In the genomic region with DNA sequence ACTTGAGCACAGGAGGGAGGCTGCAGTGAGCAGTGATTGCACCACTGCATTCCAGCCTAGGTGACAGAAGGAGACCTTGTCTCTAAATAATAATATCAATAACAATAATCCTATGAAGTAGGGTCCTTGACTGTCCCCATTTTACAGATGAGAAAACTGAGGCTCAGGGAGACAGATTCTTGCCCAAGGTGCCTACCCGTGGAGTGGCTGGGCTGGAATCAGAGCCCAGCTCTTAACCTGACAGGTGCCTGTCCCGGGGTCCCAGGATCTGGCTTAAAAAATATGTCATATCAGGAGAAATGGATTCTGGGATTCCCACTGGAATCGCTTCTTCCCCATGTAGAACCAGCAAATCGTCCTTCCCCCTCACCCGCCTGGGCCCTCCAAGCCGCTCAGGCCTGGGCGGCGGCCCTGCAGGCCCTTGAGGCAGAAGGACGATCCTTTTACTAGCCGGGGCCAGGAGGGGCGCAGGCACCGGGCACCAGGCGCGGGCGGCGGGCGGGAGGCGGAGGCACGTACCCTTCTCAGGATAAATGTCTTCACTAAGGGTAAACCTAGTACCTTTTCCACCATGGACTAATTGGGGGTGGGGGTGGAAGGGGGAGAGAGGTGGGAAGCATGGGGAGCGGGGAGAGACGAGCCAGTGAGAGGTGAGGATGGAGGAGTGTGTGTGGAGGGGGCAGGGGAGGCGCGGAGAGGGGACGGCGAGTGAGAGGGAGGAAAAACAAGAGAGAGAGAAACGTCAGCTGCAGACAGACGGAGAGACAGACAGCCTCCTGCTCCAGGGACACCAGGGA, we compare ENCODE assay signal across 17 cellular contexts.
DNase-seq lines count a peak whose midpoint lies in the region; ATAC-seq and TF ChIP-seq lines count a peak whose summit lies in the region.
"Had no signal": no experiment of that assay in that cellular context is flagged by ENCODE, and none has a peak within 500 bp of the region (broad histone marks: within the 10 kb centered on the region; RNA-seq: fewer than 3 reads in every experiment).

No MANE protein-coding gene starts in this region.

- no peaks in the 10 kb centered on the region for H3K36me3 Mint-ChIP-seq in activated CD8-positive, alpha-beta memory T cell treated with anti-CD3 and anti-CD28 coated beads, Interleukin-2, amount 10 ng/mL, durations not matched to agents 7 days and 5 days
- peaks cover 9% of the 10 kb centered on the region for H3K36me3 Mint-ChIP-seq in T-helper 17 cell (ENCODE audit: low read depth)
- no peaks in the 10 kb centered on the region for H3K36me3 Mint-ChIP-seq in stimulated activated memory B cell treated with anti-CD40 and anti-IgM and Interleukin-4, amounts not matched to agents 10 μg/mL and 1 μg/mL and 100 μg/mL, for 72 hours
- H3K36me3 Mint-ChIP-seq in Calu3 (ENCODE audit: insufficient read depth, unreplicated experiment): peaks cover 6% of the 10 kb centered on the region
- H3K36me3 Mint-ChIP-seq: activated naive CD4-positive, alpha-beta T cell treated with anti-CD3 and anti-CD28 coated beads, Interleukin-2, amount 50 U/mL, for 24 hours had no signal

- intact Hi-C loops in Calu3 (cut with micrococcal nuclease; ENCODE audit: unreplicated experiment): no loop called here

- no peak overlapping the region for H3K27ac Mint-ChIP-seq in activated CD8-positive, alpha-beta memory T cell treated with anti-CD3 and anti-CD28 coated beads, Interleukin-2, amount 10 ng/mL, durations not matched to agents 7 days and 5 days
- H3K27ac Mint-ChIP-seq in T-helper 17 cell: no peak overlapping the region
- H3K27ac Mint-ChIP-seq in stimulated activated memory B cell treated with anti-CD40 and anti-IgM and Interleukin-4, amounts not matched to agents 10 μg/mL and 1 μg/mL and 100 μg/mL, for 72 hours: no peak overlapping the region
- no peak overlapping the region for H3K27ac Mint-ChIP-seq in Calu3 (ENCODE audit: unreplicated experiment)
- H3K27ac Mint-ChIP-seq: nephron; T-helper 1 cell treated with Interleukin-12 subunit alpha and Interleukin-12 subunit beta and Interleukin-4 antibody, amounts not matched to agents 30 μg/mL and 1 μg/mL, for 36 hours had no signal

- H3K4me1 Mint-ChIP-seq in activated CD8-positive, alpha-beta memory T cell treated with anti-CD3 and anti-CD28 coated beads, Interleukin-2, amount 10 ng/mL, durations not matched to agents 7 days and 5 days: peaks cover 1% of the 10 kb centered on the region
- peaks cover 6% of the 10 kb centered on the region for H3K4me1 Mint-ChIP-seq in T-helper 17 cell
- H3K4me1 Mint-ChIP-seq in stimulated activated memory B cell treated with anti-CD40 and anti-IgM and Interleukin-4, amounts not matched to agents 10 μg/mL and 1 μg/mL and 100 μg/mL, for 72 hours: peaks cover 5% of the 10 kb centered on the region
- H3K4me1 Mint-ChIP-seq in Calu3 (ENCODE audit: low read depth, unreplicated experiment): no peaks in the 10 kb centered on the region
- H3K4me1 Mint-ChIP-seq: nephron had no signal

- ATAC-seq in activated CD8-positive, alpha-beta memory T cell treated with anti-CD3 and anti-CD28 coated beads, Interleukin-2, amount 10 ng/mL, durations not matched to agents 7 days and 5 days: peak; percentile 29
- ATAC-seq in T-helper 17 cell: no peak
- ATAC-seq in stimulated activated memory B cell treated with anti-CD40 and anti-IgM and Interleukin-4, amounts not matched to agents 10 μg/mL and 1 μg/mL and 100 μg/mL, for 72 hours: no peak

- H3K9me3 Mint-ChIP-seq in activated CD8-positive, alpha-beta memory T cell treated with anti-CD3 and anti-CD28 coated beads, Interleukin-2, amount 10 ng/mL, durations not matched to agents 7 days and 5 days (ENCODE audit: low read depth): no peaks in the 10 kb centered on the region
- peaks cover 5% of the 10 kb centered on the region for H3K9me3 Mint-ChIP-seq in stimulated activated memory B cell treated with anti-CD40 and anti-IgM and Interleukin-4, amounts not matched to agents 10 μg/mL and 1 μg/mL and 100 μg/mL, for 72 hours
- no peaks in the 10 kb centered on the region for H3K9me3 Mint-ChIP-seq in Calu3 (ENCODE audit: low read depth, unreplicated experiment)
- H3K9me3 Mint-ChIP-seq: activated naive CD4-positive, alpha-beta T cell treated with anti-CD3 and anti-CD28 coated beads, Interleukin-2, amount 50 U/mL, for 24 hours; T-helper 1 cell treated with Interleukin-12 subunit alpha and Interleukin-12 subunit beta and Interleukin-4 antibody, amounts not matched to agents 30 μg/mL and 1 μg/mL, for 36 hours had no signal

- H3K4me3 ChIP-seq in iPS-18c (ENCODE audit: insufficient read depth, low read depth, low read length): peak overlapping the region; percentile 40
- H3K4me3 ChIP-seq: A549, colonic mucosa, Peyer's patch had no signal

- CTCF ChIA-PET in activated CD8-positive, alpha-beta memory T cell treated with anti-CD3 and anti-CD28 coated beads, Interleukin-2, amount 10 ng/mL, durations not matched to agents 7 days and 5 days (lab: Charles Lee): interaction anchor here (2.6 kb wide), 1 partner anchor 10 kb away, joined by 6 read pairs; no protein-coding TSS in a partner anchor
- CTCF ChIA-PET in Calu3 (lab: Charles Lee): no interaction called here

- H3K9me3 ChIP-seq in T-helper 17 cell (ENCODE audit: control insufficient read depth, low read length, poor library complexity, severe bottlenecking) (no peaks in the 10 kb centered on the region), iPS-18c (ENCODE audit: control insufficient read depth, insufficient read depth, low read length) (no peaks in the 10 kb centered on the region)
- H3K9me3 ChIP-seq: A549, colonic mucosa, Peyer's patch had no signal

- TF ChIP-seq CTCF in Calu3 (IDR thresholded peaks at IDR 0.05; ENCODE audit: unreplicated experiment): no peak

- H3K4me3 Mint-ChIP-seq in activated CD8-positive, alpha-beta memory T cell treated with anti-CD3 and anti-CD28 coated beads, Interleukin-2, amount 10 ng/mL, durations not matched to agents 7 days and 5 days: no peak overlapping the region
- H3K4me3 Mint-ChIP-seq in T-helper 17 cell: peak overlapping the region; percentile 25
- peak overlapping the region; percentile 42 for H3K4me3 Mint-ChIP-seq in stimulated activated memory B cell treated with anti-CD40 and anti-IgM and Interleukin-4, amounts not matched to agents 10 μg/mL and 1 μg/mL and 100 μg/mL, for 72 hours
- no peak overlapping the region for H3K4me3 Mint-ChIP-seq in Calu3 (ENCODE audit: low read depth, unreplicated experiment)
- H3K4me3 Mint-ChIP-seq: activated naive CD4-positive, alpha-beta T cell treated with anti-CD3 and anti-CD28 coated beads, Interleukin-2, amount 50 U/mL, for 24 hours; nephron; T-helper 1 cell treated with Interleukin-12 subunit alpha and Interleukin-12 subunit beta and Interleukin-4 antibody, amounts not matched to agents 30 μg/mL and 1 μg/mL, for 36 hours had no signal

- no peak for DNase-seq in activated CD8-positive, alpha-beta memory T cell treated with anti-CD3 and anti-CD28 coated beads, Interleukin-2, amount 10 ng/mL, durations not matched to agents 7 days and 5 days
- no peak for DNase-seq in activated CD8-positive, alpha-beta memory T cell treated with anti-CD3 and anti-CD28 coated beads, Interleukin-2, amount 50 U/mL, for 4 hours
- no peak for DNase-seq in T-helper 17 cell
- DNase-seq in COLO668 (lab: John Stamatoyannopoulos, UW; ENCODE audit: unreplicated experiment): no peak
- no peak for DNase-seq in Calu3
- no peak for DNase-seq in SHP77 treated with DMSO at 0.1 percent for 48 hours (lab: John Stamatoyannopoulos, UW)
- DNase-seq: colonic mucosa, DMS53, NCI-H1105, NCI-H226, Peyer's patch had no signal

- peaks cover 29% of the 10 kb centered on the region for H3K27me3 Mint-ChIP-seq in activated CD8-positive, alpha-beta memory T cell treated with anti-CD3 and anti-CD28 coated beads, Interleukin-2, amount 10 ng/mL, durations not matched to agents 7 days and 5 days
- peaks cover 45% of the 10 kb centered on the region for H3K27me3 Mint-ChIP-seq in T-helper 17 cell
- peaks cover 46% of the 10 kb centered on the region for H3K27me3 Mint-ChIP-seq in stimulated activated memory B cell treated with anti-CD40 and anti-IgM and Interleukin-4, amounts not matched to agents 10 μg/mL and 1 μg/mL and 100 μg/mL, for 72 hours
- peaks cover 27% of the 10 kb centered on the region for H3K27me3 Mint-ChIP-seq in Calu3 (ENCODE audit: unreplicated experiment)

- no TSS peak for BruUV-seq in Calu3 (replicated peaks; lab: Mats Ljungman, UMichigan)

Comparison
In these comparisons a context has a peak if more than half of its experiments do, and no peak if none do; other contexts are left out.
1. H3K4me3 Mint-ChIP-seq: peak in T-helper 17 cell (single experiment) and stimulated activated memory B cell treated with anti-CD40 and anti-IgM and Interleukin-4, amounts not matched to agents 10 μg/mL and 1 μg/mL and 100 μg/mL, for 72 hours (single experiment); none in activated CD8-positive, alpha-beta memory T cell treated with anti-CD3 and anti-CD28 coated beads, Interleukin-2, amount 10 ng/mL, durations not matched to agents 7 days and 5 days (single experiment) and Calu3 (single experiment).